1 cellular context compared by ENCODE assay signal in genomic region chr10:93073539-93074136, GRCh38.
TF ChIP-seq lines count a peak whose summit lies in the region.

CYP26A1 (plus strand) TSS chr10:93073893; CDS start chr10:93073935, 42 bp downstream.

TF ChIP-seq in HEK293, 187 proteins besides CTCF, POLR2A, EP300 and RAD21 (continued from another document):
- TF ChIP-seq TSHZ1 (tag by site-specific recombination; IDR thresholded peaks at IDR 0.05; ENCODE audit: borderline replicate concordance) (0 out of 2 replicates have a peak, but pooled peaks have one; percentile 41), ZNF660 (tag by site-specific recombination; IDR thresholded peaks at IDR 0.05) (0 out of 2 replicates have a peak, but pooled peaks have one; percentile 6), SP3 (tag by site-specific recombination; IDR thresholded peaks at IDR 0.05) (peak; percentile 36; the same call in 1 of the 2 replicates), SETDB1 (IDR thresholded peaks at IDR 0.05; ENCODE audit: insufficient read length, low read length) (no peak), GLIS2 (tag by site-specific recombination; IDR thresholded peaks at IDR 0.05) (peak; percentile 78), ZNF561 (tag by site-specific recombination; IDR thresholded peaks at IDR 0.05; ENCODE audit: borderline replicate concordance) (peak; percentile 44; the same call in 1 of the 2 replicates), PRDM10 (tag by site-specific recombination; IDR thresholded peaks at IDR 0.05) (peak; percentile 32; the same call in 1 of the 2 replicates), ZFHX2 (tag by site-specific recombination; conservative IDR thresholded peaks at IDR 0.05) (peak; percentile 71), ZNF521 (tag by site-specific recombination; IDR thresholded peaks at IDR 0.05) (no peak), ZNF423 (tag by site-specific recombination; IDR thresholded peaks at IDR 0.05) (0 out of 2 replicates have a peak, but pooled peaks have one; percentile 9), AEBP2 (tag by site-specific recombination; IDR thresholded peaks at IDR 0.05; ENCODE audit: borderline replicate concordance) (no peak), ZNF548 (tag by site-specific recombination; IDR thresholded peaks at IDR 0.05) (no peak), ZBTB20 (tag by site-specific recombination; IDR thresholded peaks at IDR 0.05) (peak; percentile 52; the same call in 1 of the 2 replicates), ZNF629 (tag by site-specific recombination; IDR thresholded peaks at IDR 0.05) (no peak), IKZF3 (tag by site-specific recombination; IDR thresholded peaks at IDR 0.05) (peak; percentile 57), SP2 (tag by site-specific recombination; IDR thresholded peaks at IDR 0.05) (peak; percentile 49), ZNF114 (tag by site-specific recombination; IDR thresholded peaks at IDR 0.05) (no peak), ZNF155 (tag by site-specific recombination; IDR thresholded peaks at IDR 0.05) (no peak), ZBTB44 (tag by site-specific recombination; IDR thresholded peaks at IDR 0.05) (no peak), ZNF600 (tag by site-specific recombination; IDR thresholded peaks at IDR 0.05) (peak; percentile 81; the same call in 1 of the 2 replicates), ZNF335 (tag by site-specific recombination; conservative IDR thresholded peaks at IDR 0.05) (peak; percentile 84), ZBTB17 (tag by site-specific recombination; IDR thresholded peaks at IDR 0.05) (peak; percentile 20; the same call in 1 of the 2 replicates), KLF8 (tag by site-specific recombination; IDR thresholded peaks at IDR 0.05) (0 out of 2 replicates have a peak, but pooled peaks have one; percentile 44), GLI2 (tag by site-specific recombination; IDR thresholded peaks at IDR 0.05; ENCODE audit: borderline replicate concordance, low read depth) (no peak), ZNF571 (tag by site-specific recombination; IDR thresholded peaks at IDR 0.05) (no peak), ZBTB8A (tag by site-specific recombination; IDR thresholded peaks at IDR 0.05) (peak; percentile 27; the same call in 1 of the 2 replicates), GLIS1 (tag by site-specific recombination; IDR thresholded peaks at IDR 0.05) (peak; percentile 73), ZBTB10 (tag by site-specific recombination; IDR thresholded peaks at IDR 0.05) (0 out of 2 replicates have a peak, but pooled peaks have one; percentile 17), ZNF610 (tag by site-specific recombination; IDR thresholded peaks at IDR 0.05; ENCODE audit: borderline replicate concordance) (0 out of 2 replicates have a peak, but pooled peaks have one; percentile 54), OVOL3 (tag by site-specific recombination; IDR thresholded peaks at IDR 0.05) (no peak), ZBTB26 (tag by site-specific recombination; optimal IDR thresholded peaks at IDR 0.05) (peak; percentile 77), ZEB2 (tag by site-specific recombination; IDR thresholded peaks at IDR 0.05) (peak; percentile 67), EGR2 (tag by site-specific recombination; IDR thresholded peaks at IDR 0.05; ENCODE audit: low read depth) (peak; percentile 67; the same call in 1 of the 2 replicates)
